Comparison of ENCODE assay signal across 2 cellular contexts in genomic region chr9:94554439-94555331, GRCh38.
TF ChIP-seq lines count a peak whose summit lies in the region.

Gene PCAT7 (plus strand): TSS chr9:94555083.

TF ChIP-seq in A549, 52 proteins besides CTCF, POLR2A, EP300 and RAD21 (continued from another document):
- TF ChIP-seq ATOH8 (CRISPR knock-in tag; IDR thresholded peaks at IDR 0.05; ENCODE audit: low read depth) (no peak), USF2 (IDR thresholded peaks at IDR 0.05) (no peak), CEBPB (IDR thresholded peaks at IDR 0.05) (no peak), FOSB (CRISPR knock-in tag; IDR thresholded peaks at IDR 0.05) (no peak), RFX5 (IDR thresholded peaks at IDR 0.05) (0 out of 2 replicates have a peak, but pooled peaks have one; percentile 26), HES2 (IDR thresholded peaks at IDR 0.05) (no peak), SMC3 (IDR thresholded peaks at IDR 0.05) (peak; percentile 80), ESRRA (IDR thresholded peaks at IDR 0.05; ENCODE audit: borderline replicate concordance, low read length) (no peak), NFE2L2 (conservative IDR thresholded peaks at IDR 0.05; ENCODE audit: low read length) (no peak), MAFK (IDR thresholded peaks at IDR 0.05; ENCODE audit: partially characterized antibody) (peak; percentile 63)

TF ChIP-seq in GM23338, 12 proteins besides CTCF, POLR2A, EP300 and RAD21 (continued from another document):
- TF ChIP-seq, protein P1, sequence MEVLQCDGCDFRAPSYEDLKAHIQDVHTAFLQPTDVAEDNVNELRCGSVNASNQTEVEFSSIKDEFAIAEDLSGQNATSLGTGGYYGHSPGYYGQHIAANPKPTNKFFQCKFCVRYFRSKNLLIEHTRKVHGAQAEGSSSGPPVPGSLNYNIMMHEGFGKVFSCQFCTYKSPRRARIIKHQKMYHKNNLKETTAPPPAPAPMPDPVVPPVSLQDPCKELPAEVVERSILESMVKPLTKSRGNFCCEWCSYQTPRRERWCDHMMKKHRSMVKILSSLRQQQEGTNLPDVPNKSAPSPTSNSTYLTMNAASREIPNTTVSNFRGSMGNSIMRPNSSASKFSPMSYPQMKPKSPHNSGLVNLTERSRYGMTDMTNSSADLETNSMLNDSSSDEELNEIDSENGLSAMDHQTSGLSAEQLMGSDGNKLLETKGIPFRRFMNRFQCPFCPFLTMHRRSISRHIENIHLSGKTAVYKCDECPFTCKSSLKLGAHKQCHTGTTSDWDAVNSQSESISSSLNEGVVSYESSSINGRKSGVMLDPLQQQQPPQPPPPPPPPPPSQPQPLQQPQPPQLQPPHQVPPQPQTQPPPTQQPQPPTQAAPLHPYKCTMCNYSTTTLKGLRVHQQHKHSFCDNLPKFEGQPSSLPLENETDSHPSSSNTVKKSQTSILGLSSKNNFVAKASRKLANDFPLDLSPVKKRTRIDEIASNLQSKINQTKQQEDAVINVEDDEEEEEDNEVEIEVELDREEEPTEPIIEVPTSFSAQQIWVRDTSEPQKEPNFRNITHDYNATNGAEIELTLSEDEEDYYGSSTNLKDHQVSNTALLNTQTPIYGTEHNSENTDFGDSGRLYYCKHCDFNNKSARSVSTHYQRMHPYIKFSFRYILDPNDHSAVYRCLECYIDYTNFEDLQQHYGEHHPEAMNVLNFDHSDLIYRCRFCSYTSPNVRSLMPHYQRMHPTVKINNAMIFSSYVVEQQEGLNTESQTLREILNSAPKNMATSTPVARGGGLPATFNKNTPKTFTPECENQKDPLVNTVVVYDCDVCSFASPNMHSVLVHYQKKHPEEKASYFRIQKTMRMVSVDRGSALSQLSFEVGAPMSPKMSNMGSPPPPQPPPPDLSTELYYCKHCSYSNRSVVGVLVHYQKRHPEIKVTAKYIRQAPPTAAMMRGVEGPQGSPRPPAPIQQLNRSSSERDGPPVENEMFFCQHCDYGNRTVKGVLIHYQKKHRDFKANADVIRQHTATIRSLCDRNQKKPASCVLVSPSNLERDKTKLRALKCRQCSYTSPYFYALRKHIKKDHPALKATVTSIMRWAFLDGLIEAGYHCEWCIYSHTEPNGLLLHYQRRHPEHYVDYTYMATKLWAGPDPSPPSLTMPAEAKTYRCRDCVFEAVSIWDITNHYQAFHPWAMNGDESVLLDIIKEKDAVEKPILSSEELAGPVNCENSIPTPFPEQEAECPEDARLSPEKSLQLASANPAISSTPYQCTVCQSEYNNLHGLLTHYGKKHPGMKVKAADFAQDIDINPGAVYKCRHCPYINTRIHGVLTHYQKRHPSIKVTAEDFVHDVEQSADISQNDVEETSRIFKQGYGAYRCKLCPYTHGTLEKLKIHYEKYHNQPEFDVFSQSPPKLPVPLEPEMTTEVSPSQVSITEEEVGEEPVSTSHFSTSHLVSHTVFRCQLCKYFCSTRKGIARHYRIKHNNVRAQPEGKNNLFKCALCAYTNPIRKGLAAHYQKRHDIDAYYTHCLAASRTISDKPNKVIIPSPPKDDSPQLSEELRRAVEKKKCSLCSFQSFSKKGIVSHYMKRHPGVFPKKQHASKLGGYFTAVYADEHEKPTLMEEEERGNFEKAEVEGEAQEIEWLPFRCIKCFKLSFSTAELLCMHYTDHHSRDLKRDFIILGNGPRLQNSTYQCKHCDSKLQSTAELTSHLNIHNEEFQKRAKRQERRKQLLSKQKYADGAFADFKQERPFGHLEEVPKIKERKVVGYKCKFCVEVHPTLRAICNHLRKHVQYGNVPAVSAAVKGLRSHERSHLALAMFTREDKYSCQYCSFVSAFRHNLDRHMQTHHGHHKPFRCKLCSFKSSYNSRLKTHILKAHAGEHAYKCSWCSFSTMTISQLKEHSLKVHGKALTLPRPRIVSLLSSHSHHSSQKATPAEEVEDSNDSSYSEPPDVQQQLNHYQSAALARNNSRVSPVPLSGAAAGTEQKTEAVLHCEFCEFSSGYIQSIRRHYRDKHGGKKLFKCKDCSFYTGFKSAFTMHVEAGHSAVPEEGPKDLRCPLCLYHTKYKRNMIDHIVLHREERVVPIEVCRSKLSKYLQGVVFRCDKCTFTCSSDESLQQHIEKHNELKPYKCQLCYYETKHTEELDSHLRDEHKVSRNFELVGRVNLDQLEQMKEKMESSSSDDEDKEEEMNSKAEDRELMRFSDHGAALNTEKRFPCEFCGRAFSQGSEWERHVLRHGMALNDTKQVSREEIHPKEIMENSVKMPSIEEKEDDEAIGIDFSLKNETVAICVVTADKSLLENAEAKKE (CRISPR knock-in tag; IDR thresholded peaks at IDR 0.05): no peak
- TF ChIP-seq, protein P2, sequence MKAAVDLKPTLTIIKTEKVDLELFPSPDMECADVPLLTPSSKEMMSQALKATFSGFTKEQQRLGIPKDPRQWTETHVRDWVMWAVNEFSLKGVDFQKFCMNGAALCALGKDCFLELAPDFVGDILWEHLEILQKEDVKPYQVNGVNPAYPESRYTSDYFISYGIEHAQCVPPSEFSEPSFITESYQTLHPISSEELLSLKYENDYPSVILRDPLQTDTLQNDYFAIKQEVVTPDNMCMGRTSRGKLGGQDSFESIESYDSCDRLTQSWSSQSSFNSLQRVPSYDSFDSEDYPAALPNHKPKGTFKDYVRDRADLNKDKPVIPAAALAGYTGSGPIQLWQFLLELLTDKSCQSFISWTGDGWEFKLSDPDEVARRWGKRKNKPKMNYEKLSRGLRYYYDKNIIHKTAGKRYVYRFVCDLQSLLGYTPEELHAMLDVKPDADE (IDR thresholded peaks at IDR 0.05): no peak
- TF ChIP-seq POLR2AphosphoS5 (IDR thresholded peaks at IDR 0.05; ENCODE audit: low read depth): peak; percentile 81
TF ChIP-seq in GM23338: peak in this region for 2.
